30 cellular contexts compared by ENCODE assay signal in the genomic region with DNA sequence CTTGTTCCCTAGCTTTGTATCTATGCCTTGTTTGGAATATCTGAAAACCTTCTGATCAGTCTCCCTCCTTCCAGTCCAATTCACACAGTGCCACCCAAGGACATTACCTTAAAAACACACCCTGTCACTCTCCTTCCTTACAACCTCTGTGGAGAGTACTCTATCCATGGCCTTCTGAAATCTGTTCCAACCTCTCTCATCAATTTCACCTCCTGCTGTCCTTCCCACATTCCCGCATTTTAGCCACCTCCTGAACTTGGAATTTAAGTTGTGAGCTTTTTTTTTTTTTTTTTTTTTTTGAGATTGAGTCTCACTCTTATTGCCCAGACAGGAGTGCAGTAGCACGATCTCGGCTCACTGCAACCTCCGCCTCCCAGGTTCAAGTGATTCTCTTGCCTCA.
"Had no signal": no experiment of that assay in that cellular context is flagged by ENCODE, and none has a peak within 500 bp of the region (broad histone marks: within the 10 kb centered on the region; RNA-seq: fewer than 3 reads in every experiment).

No MANE protein-coding gene starts in this region.

- H3K36me3 Mint-ChIP-seq: naive B cell; neural progenitor cell; stimulated activated effector memory CD8-positive, alpha-beta T cell treated with anti-CD3 and anti-CD28 coated beads, Interleukin-12 subunit alpha, Interleukin-12 subunit beta, amount 100 ng/mL, for 72 hours had no signal

- H3K4me3 Mint-ChIP-seq: immature natural killer cell; mesothelial cell of epicardium; natural killer cell; nephron progenitor cell; neural progenitor cell; stimulated activated effector memory CD8-positive, alpha-beta T cell treated with anti-CD3 and anti-CD28 coated beads, Interleukin-12 subunit alpha, Interleukin-12 subunit beta, amount 100 ng/mL, for 72 hours; stimulated activated naive CD8-positive, alpha-beta T cell treated with anti-CD3 and anti-CD28 coated beads, Interleukin-15, Interleukin-2, amounts not matched to agents 100 ng/mL and 50 ng/mL, for 24 hours had no signal

- H3K27me3 ChIP-seq: heart right ventricle, hepatocyte, left lung, neural progenitor cell, neutrophil, right atrium auricular region, right lobe of liver, spleen, suprapubic skin, tibial artery, upper lobe of right lung had no signal

- H3K9ac ChIP-seq: neural progenitor cell, parathyroid adenoma had no signal

- H3K9me3 Mint-ChIP-seq: neural progenitor cell had no signal

- H3K9me3 ChIP-seq: neutrophil, right lobe of liver had no signal

- H3K4me3 ChIP-seq: heart right ventricle, hepatocyte, left lung, lower lobe of right lung, neural progenitor cell, right atrium auricular region, right lobe of liver, skin epidermis, spleen, suprapubic skin, thoracic aorta, tibial artery, upper lobe of right lung had no signal

- H3K27me3 Mint-ChIP-seq: naive B cell; stimulated activated naive CD8-positive, alpha-beta T cell treated with anti-CD3 and anti-CD28 coated beads, Interleukin-15, Interleukin-2, amounts not matched to agents 100 ng/mL and 50 ng/mL, for 24 hours had no signal

- DNase-seq: heart right ventricle; immature natural killer cell; kidney; left colon; left lung; lower lobe of right lung; mammary epithelial cell; mesenchymal stem cell; naive B cell; natural killer cell; nephron progenitor cell; occipital lobe; right lobe of liver; spleen; stimulated activated CD4-positive, alpha-beta T cell treated with anti-CD3 and anti-CD28 coated beads, Interleukin-4, amount 100 ng/mL, for 24 hours; stimulated activated naive CD4-positive, alpha-beta T cell; tibial artery; trophoblast cell; upper lobe of right lung had no signal

- H3K36me3 ChIP-seq: heart right ventricle, left lung, lower lobe of right lung, neural progenitor cell, neutrophil, right atrium auricular region, right lobe of liver, spleen, suprapubic skin, thoracic aorta, tibial artery, upper lobe of right lung had no signal

- H3K4me1 ChIP-seq: heart right ventricle, left lung, lower lobe of right lung, neural progenitor cell, parathyroid adenoma, right atrium auricular region, right lobe of liver, spleen, suprapubic skin, tibial artery, upper lobe of right lung had no signal

- H3K4me1 Mint-ChIP-seq: immature natural killer cell; mesothelial cell of epicardium; naive B cell; natural killer cell; nephron progenitor cell; neural progenitor cell; stimulated activated effector memory CD8-positive, alpha-beta T cell treated with anti-CD3 and anti-CD28 coated beads, Interleukin-12 subunit alpha, Interleukin-12 subunit beta, amount 100 ng/mL, for 72 hours had no signal

- H3K27ac Mint-ChIP-seq: immature natural killer cell; mesothelial cell of epicardium; natural killer cell; nephron progenitor cell; neural progenitor cell; stimulated activated effector memory CD8-positive, alpha-beta T cell treated with anti-CD3 and anti-CD28 coated beads, Interleukin-12 subunit alpha, Interleukin-12 subunit beta, amount 100 ng/mL, for 72 hours; stimulated activated naive CD8-positive, alpha-beta T cell treated with anti-CD3 and anti-CD28 coated beads, Interleukin-15, Interleukin-2, amounts not matched to agents 100 ng/mL and 50 ng/mL, for 24 hours had no signal

- H3K27ac ChIP-seq: heart right ventricle, hepatocyte, left lung, lower lobe of right lung, neural progenitor cell, neutrophil, parathyroid adenoma, right atrium auricular region, right lobe of liver, skin epidermis, spleen, suprapubic skin, thoracic aorta, tibial artery, upper lobe of right lung had no signal
